In genomic region chr3:3127432-3128010, GRCh38 we compare ENCODE assay signal across 8 cellular contexts. TPM values are rescaled to one million over a fixed set of nuclear protein-coding genes. Genes with fewer than 3 reads are reported as not detected.
A peak's percentile ranks its signal among the peaks of the same experiment; 100 is the strongest.
DNase-seq lines count a peak whose midpoint lies in the region; ATAC-seq and TF ChIP-seq lines count a peak whose summit lies in the region.

No MANE protein-coding gene starts in this region.

- peak; percentile 15 for ATAC-seq in GM21447 (IDR thresholded peaks at IDR 0.05; ENCODE audit: unreplicated experiment)
- ATAC-seq in HG03139 (IDR thresholded peaks at IDR 0.05; ENCODE audit: unreplicated experiment), result no peak

- H3K27ac ChIP-seq in Peyer's patch (peak overlapping the region; percentile 88 to 93 (median 92)), adrenal gland (peak overlapping the region in 4 of 5 donors; percentile 86 to 95 (median 88))

- DNase-seq in BE2C (no peak), Peyer's patch (no peak), adrenal gland (peak in 2 of 7 donors; percentile 5 to 18), kidney epithelial cell (ENCODE audit: low read depth) (no peak), 8988T (no peak)
- peak; percentile 28 to 38 for DNase-seq in stimulated activated CD8-positive, alpha-beta memory T cell treated with anti-CD3 and anti-CD28 coated beads, Interleukin-7, amount 100 ng/mL, for 4 hours (ENCODE audit: low read depth in 2 of 2)

- TF ChIP-seq CTCF in BE2C (IDR thresholded peaks at IDR 0.05; ENCODE audit: low read depth, low read length) (no peak), Peyer's patch (IDR thresholded peaks at IDR 0.05) (no peak), adrenal gland (IDR thresholded peaks at IDR 0.05) (no peak), kidney epithelial cell (IDR thresholded peaks at IDR 0.05; ENCODE audit: insufficient read depth, low read length, poor library complexity, severe bottlenecking) (no peak)

- H3K36me3 ChIP-seq in BE2C (peaks cover 13% of the 10 kb centered on the region), Peyer's patch (peaks cover 0 to 23% (median 0%) of the 10 kb centered on the region in 3 donors), adrenal gland (replicated peaks in 1 of 2) (peaks cover 0 to 22% of the 10 kb centered on the region in 2 donors), kidney epithelial cell (ENCODE audit: control insufficient read depth, insufficient read depth, low read length) (peaks cover 1% of the 10 kb centered on the region)

- 34 to 43% (median 39%) methylated on average over 20 of the region's 20 CpGs for WGBS in adrenal gland, 4 donors

- intact Hi-C loops in adrenal gland (cut with DNase I), result no loop called here

- TF ChIP-seq POLR2A in Peyer's patch (IDR thresholded peaks at IDR 0.05) (no peak), adrenal gland (IDR thresholded peaks at IDR 0.05) (no peak)

- no peaks in the 10 kb centered on the region for H3K9me3 ChIP-seq in BE2C
- no peaks in the 10 kb centered on the region for H3K9me3 ChIP-seq in Peyer's patch
- H3K9me3 ChIP-seq in adrenal gland (replicated peaks in 1 of 3), result no peaks in the 10 kb centered on the region

- H3K4me1 ChIP-seq in BE2C, result no peaks in the 10 kb centered on the region
- H3K4me1 ChIP-seq in Peyer's patch, result peaks cover 0 to 20% (median 4%) of the 10 kb centered on the region in 4 donors
- peaks cover 8 to 11% of the 10 kb centered on the region in 2 donors for H3K4me1 ChIP-seq in adrenal gland (replicated peaks in 1 of 2)

- H3K27me3 ChIP-seq in BE2C (no peaks in the 10 kb centered on the region), Peyer's patch (no peaks in the 10 kb centered on the region), adrenal gland (no peaks in the 10 kb centered on the region), kidney epithelial cell (ENCODE audit: control insufficient read depth, insufficient read depth, low read length) (no peaks in the 10 kb centered on the region)

- H3K4me3 ChIP-seq in BE2C (ENCODE audit: low read depth, low read length) (peak overlapping the region; percentile 67), Peyer's patch (peak overlapping the region; percentile 79 to 98 (median 93)), adrenal gland (peak overlapping the region; percentile 41 to 87 (median 71)), kidney epithelial cell (ENCODE audit: low read depth, low read length) (peak overlapping the region; percentile 66)

RNA-seq across cellular contexts. Expression of gene TRNT1, which starts 0.8 kb away (rescaled TPM):
- polyA plus RNA-seq in BE2C (2012; ENCODE audit: insufficient read depth, insufficient read length, low read depth), result 6.0 TPM
- total RNA-seq in Peyer's patch (10 to 100 TPM; 22.6 to 52.0 (median 31.7) TPM), adrenal gland (10 to 100 TPM in 6 of 8 donors, 1 to 10 TPM in 2; 8.4 to 21.4 (median 16.6) TPM), kidney epithelial cell (18.5 and 19.5 TPM in 2 replicates)
- polyA plus RNA-seq in adrenal gland, result 10 to 100 TPM in 1 of 3 donors, 1 to 10 TPM in 2; 8.9 to 32.9 (median 9.4) TPM

RNA-seq across cellular contexts. Expression of gene IL5RA, which starts 17.3 kb away (rescaled TPM):
- 0.28 TPM for polyA plus RNA-seq in BE2C (2012; ENCODE audit: insufficient read depth, insufficient read length, low read depth)
- total RNA-seq in Peyer's patch, result 1 to 10 TPM in 1 of 4 donors, not detected in 3; 2.1 TPM
- under 1 TPM in 2 of 8 donors, not detected in 6; 0.13 to 0.18 TPM for total RNA-seq in adrenal gland
- under 1 TPM; under 0.01 to 0.13 (median 0.03) TPM for polyA plus RNA-seq in adrenal gland
- not detected in 2 replicates for total RNA-seq in kidney epithelial cell

RNA-seq across cellular contexts. Expression of gene CRBN, which starts 52.0 kb away (rescaled TPM):
- 13.0 TPM for polyA plus RNA-seq in BE2C (2012; ENCODE audit: insufficient read depth, insufficient read length, low read depth)
- total RNA-seq in Peyer's patch (100 to 1,000 TPM in 2 of 4 donors, 10 to 100 TPM in 2; 70.1 to 314 (median 89.7) TPM), adrenal gland (10 to 100 TPM; 25.3 to 62.6 (median 50.6) TPM), kidney epithelial cell (39.6 and 43.9 TPM in 2 replicates)
- 10 to 100 TPM; 24.8 to 32.3 (median 28.8) TPM for polyA plus RNA-seq in adrenal gland

Comparison
In these comparisons a context has a peak if more than half of its experiments do, and no peak if none do; other contexts are left out.
1. DNase-seq: peak in stimulated activated CD8-positive, alpha-beta memory T cell treated with anti-CD3 and anti-CD28 coated beads, Interleukin-7, amount 100 ng/mL, for 4 hours (2 of 2); none in BE2C (single experiment), Peyer's patch (0 of 3), kidney epithelial cell (single experiment) and 8988T (single experiment).
2. Peak in every context shown above with its lines, with median percentiles within 50 percentile points of each other: H3K4me3 ChIP-seq.